8 cellular contexts compared by ENCODE assay signal in genomic region chr14:73613046-73613383, GRCh38. TPM values are rescaled to one million over a fixed set of nuclear protein-coding genes. Genes with fewer than 3 reads are reported as not detected.
A peak's percentile ranks its signal among the peaks of the same experiment; 100 is the strongest.
DNase-seq lines count a peak whose midpoint lies in the region; ATAC-seq and TF ChIP-seq lines count a peak whose summit lies in the region.

No MANE protein-coding gene starts in this region.

- no peaks in the 10 kb centered on the region for H3K9me3 ChIP-seq in CD4-positive, alpha-beta T cell (ENCODE audit: control insufficient read depth, low read length)
- H3K9me3 ChIP-seq in iPS-18c (ENCODE audit: control insufficient read depth, insufficient read depth, low read length), result peaks cover 2% of the 10 kb centered on the region

- H3K27me3 Mint-ChIP-seq in CD4-positive, alpha-beta T cell, result no peaks in the 10 kb centered on the region
- H3K27me3 Mint-ChIP-seq in activated naive CD8-positive, alpha-beta T cell treated with anti-CD3 and anti-CD28 coated beads, Interleukin-2, amount 50 U/mL, for 24 hours, result peaks cover 5% of the 10 kb centered on the region
- H3K27me3 Mint-ChIP-seq in stimulated activated naive CD8-positive, alpha-beta T cell treated with anti-CD3 and anti-CD28 coated beads, Interleukin-15, amount 100 ng/mL, for 72 hours, result peaks cover 5% of the 10 kb centered on the region

- H3K4me3 ChIP-seq in iPS-18c (ENCODE audit: insufficient read depth, low read depth, low read length), result peak overlapping the region; percentile 84; the same call in 1 of the 2 replicates

- CTCF ChIA-PET in CD4-positive, alpha-beta T cell (lab: Charles Lee), result no interaction called here

- peak overlapping the region; percentile 82 for H3K27ac Mint-ChIP-seq in CD4-positive, alpha-beta T cell
- H3K27ac Mint-ChIP-seq in activated naive CD8-positive, alpha-beta T cell treated with anti-CD3 and anti-CD28 coated beads, Interleukin-2, amount 50 U/mL, for 24 hours, result no peak overlapping the region
- H3K27ac Mint-ChIP-seq in stimulated activated naive CD8-positive, alpha-beta T cell treated with anti-CD3 and anti-CD28 coated beads, Interleukin-15, amount 100 ng/mL, for 72 hours, result no peak overlapping the region

- intact Hi-C loops in CD4-positive, alpha-beta T cell (cut with DNase I, micrococcal nuclease), result loop anchor here (2.0 to 5.0 kb wide), 3 partner anchors 20 to 121 kb away; partner anchors contain the start of genes ACOT2 (in 2 of the 2) and RIOX1 (in 1 of the 2)

- H3K4me3 Mint-ChIP-seq in CD4-positive, alpha-beta T cell, result peak overlapping the region; percentile 91
- H3K4me3 Mint-ChIP-seq in activated naive CD8-positive, alpha-beta T cell treated with anti-CD3 and anti-CD28 coated beads, Interleukin-2, amount 50 U/mL, for 24 hours, result peak overlapping the region; percentile 77
- peak overlapping the region; percentile 84 to 91 for H3K4me3 Mint-ChIP-seq in stimulated activated naive CD8-positive, alpha-beta T cell treated with anti-CD3 and anti-CD28 coated beads, Interleukin-15, amount 100 ng/mL, for 72 hours

- peaks cover 7% of the 10 kb centered on the region for H3K4me1 Mint-ChIP-seq in CD4-positive, alpha-beta T cell (ENCODE audit: low read depth)
- H3K4me1 Mint-ChIP-seq in activated naive CD8-positive, alpha-beta T cell treated with anti-CD3 and anti-CD28 coated beads, Interleukin-2, amount 50 U/mL, for 24 hours, result peaks cover 6% of the 10 kb centered on the region
- H3K4me1 Mint-ChIP-seq in stimulated activated naive CD8-positive, alpha-beta T cell treated with anti-CD3 and anti-CD28 coated beads, Interleukin-15, amount 100 ng/mL, for 72 hours, result peaks cover 4% of the 10 kb centered on the region

- peaks cover 3% of the 10 kb centered on the region for H3K36me3 Mint-ChIP-seq in CD4-positive, alpha-beta T cell (ENCODE audit: low read depth)
- H3K36me3 Mint-ChIP-seq in activated naive CD8-positive, alpha-beta T cell treated with anti-CD3 and anti-CD28 coated beads, Interleukin-2, amount 50 U/mL, for 24 hours (ENCODE audit: low read depth), result no peaks in the 10 kb centered on the region

- POLR2A ChIA-PET in CD4-positive, alpha-beta T cell (lab: Charles Lee), result interaction anchor here (0.7 to 3.0 kb wide), 30 partner anchors 12 to 555 kb away, joined by 3 to 90 read pairs (median 5); partner anchors contain the start of genes ACOT2, ACOT4, DNAL1 and NUMB

- H3K9me3 Mint-ChIP-seq in CD4-positive, alpha-beta T cell, result no peaks in the 10 kb centered on the region
- no peaks in the 10 kb centered on the region for H3K9me3 Mint-ChIP-seq in activated naive CD8-positive, alpha-beta T cell treated with anti-CD3 and anti-CD28 coated beads, Interleukin-2, amount 50 U/mL, for 24 hours
- H3K9me3 Mint-ChIP-seq in stimulated activated naive CD8-positive, alpha-beta T cell treated with anti-CD3 and anti-CD28 coated beads, Interleukin-15, amount 100 ng/mL, for 72 hours, result no peaks in the 10 kb centered on the region

- no peaks in the 10 kb centered on the region for H3K27me3 ChIP-seq in CD4-positive, alpha-beta T cell (ENCODE audit: control insufficient read depth, insufficient read depth, low read length)

- TF ChIP-seq CTCF in CD4-positive, alpha-beta T cell (IDR thresholded peaks at IDR 0.05), result no peak

- peak overlapping the region; percentile 16 for H3K27ac ChIP-seq in CD4-positive, alpha-beta T cell (ENCODE audit: low read depth, low read length)

- ATAC-seq in CD4-positive, alpha-beta T cell (ENCODE audit: poor library complexity), result no peak
- ATAC-seq in HG03439 (IDR thresholded peaks at IDR 0.05; ENCODE audit: unreplicated experiment) (peak; percentile 16), GM21367 (IDR thresholded peaks at IDR 0.05; ENCODE audit: unreplicated experiment) (no peak)
- ATAC-seq in activated naive CD8-positive, alpha-beta T cell treated with anti-CD3 and anti-CD28 coated beads, Interleukin-2, amount 50 U/mL, for 24 hours, result no peak
- ATAC-seq in stimulated activated naive CD8-positive, alpha-beta T cell treated with anti-CD3 and anti-CD28 coated beads, Interleukin-15, amount 100 ng/mL, for 72 hours, result peak; percentile 11

- DNase-seq in CD4-positive, alpha-beta T cell, result no peak
- no peak for DNase-seq in activated naive CD8-positive, alpha-beta T cell treated with anti-CD3 and anti-CD28 coated beads, Interleukin-2, amount 50 U/mL, for 24 hours
- no peak for DNase-seq in stimulated activated naive CD8-positive, alpha-beta T cell treated with anti-CD3 and anti-CD28 coated beads, Interleukin-15, amount 100 ng/mL, for 72 hours
- DNase-seq in hippocampal formation (lab: John Stamatoyannopoulos, UW), result no peak
- DNase-seq in NK-92 treated with Interleukin-12 subunit alpha and Interleukin-12 subunit beta, amount 100 ng/mL, for 24 hours (lab: John Stamatoyannopoulos, UW), result no peak

RNA-seq across cellular contexts. Expression of gene ACOT6, which starts 0.7 kb away (rescaled TPM):
- total RNA-seq in CD4-positive, alpha-beta T cell, result not detected

RNA-seq across cellular contexts. Expression of gene ACOT4, which starts 21.3 kb away (rescaled TPM):
- 1 to 10 TPM; 1.0 to 1.2 TPM for total RNA-seq in CD4-positive, alpha-beta T cell

RNA-seq across cellular contexts. Expression of gene DNAL1, which starts 31.8 kb away (rescaled TPM):
- 1 to 10 TPM; 2.9 to 3.7 TPM for total RNA-seq in CD4-positive, alpha-beta T cell

RNA-seq across cellular contexts. Expression of gene ACOT2, which starts 44.0 kb away (rescaled TPM):
- total RNA-seq in CD4-positive, alpha-beta T cell, result 10 to 100 TPM; 16.1 to 17.6 TPM

RNA-seq across cellular contexts. Expression of gene HEATR4, which starts 54.3 kb away (rescaled TPM):
- total RNA-seq in CD4-positive, alpha-beta T cell, result not detected

Comparison
In these comparisons a context has a peak if more than half of its experiments do, and no peak if none do; other contexts are left out.
1. ATAC-seq: peak in HG03439 (single experiment) and stimulated activated naive CD8-positive, alpha-beta T cell treated with anti-CD3 and anti-CD28 coated beads, Interleukin-15, amount 100 ng/mL, for 72 hours (single experiment); none in CD4-positive, alpha-beta T cell (single experiment), activated naive CD8-positive, alpha-beta T cell treated with anti-CD3 and anti-CD28 coated beads, Interleukin-2, amount 50 U/mL, for 24 hours (single experiment) and GM21367 (single experiment).
2. Peak in every context shown above with its lines, with median percentiles within 50 percentile points of each other: H3K4me3 Mint-ChIP-seq.